ENCODE assay signal across 16 cellular contexts in the genomic region with DNA sequence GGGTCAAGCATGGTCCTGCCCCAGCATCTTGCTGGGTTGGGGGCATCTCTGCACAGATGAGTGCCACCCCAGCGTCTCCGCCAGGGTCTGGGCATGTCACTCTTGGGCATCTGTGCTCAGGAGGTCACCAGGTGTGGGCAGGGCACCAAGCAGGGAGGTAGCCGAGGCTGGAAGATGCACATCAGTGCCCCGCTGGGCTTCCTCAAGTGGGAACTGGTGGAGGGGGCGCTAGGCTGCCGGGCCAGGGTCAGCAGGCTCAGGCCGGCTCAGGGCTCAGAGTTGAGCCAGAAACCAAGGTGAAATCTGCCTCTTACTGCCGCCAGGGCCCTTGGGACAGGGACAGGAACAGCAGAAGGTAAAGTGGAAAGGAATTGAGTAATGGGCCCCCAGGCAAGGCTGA. TPM values are rescaled to one million over a fixed set of nuclear protein-coding genes. Genes with fewer than 3 reads are reported as not detected.
"Had no signal": no experiment of that assay in that cellular context is flagged by ENCODE, and none has a peak within 500 bp of the region (broad histone marks: within the 10 kb centered on the region; RNA-seq: fewer than 3 reads in every experiment).

No MANE protein-coding gene starts in this region.

- H3K4me3 ChIP-seq: lung, psoas muscle, tibial nerve, upper lobe of right lung, vagina had no signal

- H3K9ac ChIP-seq: parathyroid adenoma had no signal

- H3K27me3 ChIP-seq: heart left ventricle, tibial nerve, upper lobe of right lung, vagina had no signal

- DNase-seq: cortex of kidney had no signal

- H2AFZ ChIP-seq: parathyroid adenoma had no signal

- H3K27ac ChIP-seq: parathyroid adenoma, psoas muscle, tibial nerve, upper lobe of right lung, vagina had no signal

- H3K9me3 ChIP-seq: heart left ventricle, psoas muscle, spleen, tibial nerve, upper lobe of right lung, vagina had no signal

- H3K36me3 ChIP-seq: upper lobe of right lung had no signal

- H3K4me1 ChIP-seq: parathyroid adenoma had no signal

RNA-seq across cellular contexts. Expression of gene FUT7, which starts 4.0 kb away (rescaled TPM):
- total RNA-seq: fibroblast of lung, frontal cortex, glomerular endothelial cell, kidney epithelial cell, left colon, skeletal muscle tissue, temporal lobe, vagina had no signal
- polyA plus RNA-seq: fibroblast of lung had no signal

RNA-seq across cellular contexts. Expression of gene ENTPD2, which starts 17.9 kb away (rescaled TPM):
- total RNA-seq: glomerular endothelial cell had no signal
- polyA plus RNA-seq: fibroblast of lung had no signal
